In the genomic region with DNA sequence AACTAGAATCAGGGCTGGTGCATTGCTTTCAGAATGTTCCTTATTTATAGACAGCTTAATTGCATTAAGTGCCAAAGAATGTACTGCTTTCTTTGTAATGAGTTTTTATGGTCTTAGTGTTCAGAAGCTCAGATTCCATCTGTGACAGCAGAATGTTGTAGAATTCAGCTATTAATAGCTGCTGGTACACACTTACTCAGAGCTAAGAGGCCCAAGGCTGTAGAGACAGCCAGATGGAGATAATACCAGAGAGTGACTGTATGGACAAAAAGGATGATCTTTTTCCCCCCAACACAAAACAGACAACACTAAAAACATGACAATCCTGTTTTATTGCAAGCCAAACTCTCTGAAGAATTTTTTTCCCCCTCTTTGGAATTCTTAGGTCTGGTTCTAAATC, we compare ENCODE assay signal across 29 cellular contexts. TPM values are rescaled to one million over a fixed set of nuclear protein-coding genes. Genes with fewer than 3 reads are reported as not detected.
A peak's percentile ranks its signal among the peaks of the same experiment; 100 is the strongest.
DNase-seq lines count a peak whose midpoint lies in the region; ATAC-seq, FAIRE-seq and TF ChIP-seq lines count a peak whose summit lies in the region.
"Had no signal": no experiment of that assay in that cellular context is flagged by ENCODE, and none has a peak within 500 bp of the region (broad histone marks: within the 10 kb centered on the region; RNA-seq: fewer than 3 reads in every experiment).

No MANE protein-coding gene starts in this region.

- POLR2A ChIA-PET in HEK293T (lab: Yijun Ruan, JAX): no interaction called here

- CTCF ChIA-PET in HEK293T (lab: Yijun Ruan, JAX): no interaction called here

- no peak overlapping the region for H2BK12ac ChIP-seq in mesenchymal stem cell (ENCODE audit: low read length in 2 of 2)

- DNase-seq in D721Med (ENCODE audit: insufficient read length, low spot score): no peak
- peak; percentile 25 for DNase-seq in NCI-H2171 (lab: John Stamatoyannopoulos, UW)
- DNase-seq in mesenchymal stem cell: peak; percentile 6
- DNase-seq in HEK293T (ENCODE audit: extremely low spot score): no peak
- DNase-seq in stimulated activated CD4-positive, alpha-beta T cell treated with anti-CD3 and anti-CD28 coated beads, Interleukin-12 subunit alpha, Interleukin-12 subunit beta, amount 100 ng/mL, for 4 hours: no peak
- no peak for DNase-seq in dedifferentiated amniotic fluid mesenchymal stem cell (ENCODE audit: extremely low spot score)
- DNase-seq: activated naive CD4-positive, alpha-beta T cell treated with anti-CD3 and anti-CD28 coated beads for 36 hours; activated T-cell treated with anti-CD3 and anti-CD28 coated beads, Interleukin-2, amount 50 U/mL, for 72 hours; amygdala; CD4-positive, alpha-beta T cell; cerebellar nuclear complex; DMS79; effector memory CD4-positive, alpha-beta T cell; mammary epithelial cell; NCI-H1105; NCI-H2081 treated with DMSO at 0.1 percent for 48 hours; NCI-H774; occipital lobe; PC-9; SIG-M5; spleen; stimulated activated CD4-positive, alpha-beta T cell treated with anti-CD3 and anti-CD28 coated beads, Interleukin-4, amount 100 ng/mL, for 24 hours; stimulated activated naive CD4-positive, alpha-beta T cell treated with Interleukin-2 at 50 U/mL for 16 hours; T-helper 1 cell had no signal

- ATAC-seq in GM21576 (IDR thresholded peaks at IDR 0.05; ENCODE audit: unreplicated experiment): no peak
- ATAC-seq: activated T-cell treated with anti-CD3 and anti-CD28 coated beads, Interleukin-2, amount 50 U/mL, for 72 hours had no signal

- H3K4me1 ChIP-seq in mesenchymal stem cell (ENCODE audit: control insufficient read depth, insufficient read depth, low read depth, low read length): no peaks in the 10 kb centered on the region
- H3K4me1 ChIP-seq: spleen had no signal

- H2BK15ac ChIP-seq in mesenchymal stem cell (ENCODE audit: low read depth, poor library complexity, severe bottlenecking): no peak overlapping the region

- peaks cover 0 to 3% of the 10 kb centered on the region in 2 experiments for H3K27me3 ChIP-seq in mesenchymal stem cell (ENCODE audit: control insufficient read depth in 1 of 2, insufficient read depth in 1 of 2, low read length in 2 of 2)
- H3K27me3 ChIP-seq: spleen had no signal

- H3K18ac ChIP-seq in mesenchymal stem cell (ENCODE audit: low read depth in 1 of 2, low read length in 2 of 2): no peak overlapping the region

- no peaks in the 10 kb centered on the region for H3K9me3 ChIP-seq in mesenchymal stem cell (ENCODE audit: control insufficient read depth, low read length)
- H3K9me3 ChIP-seq: spleen had no signal

- H2AK5ac ChIP-seq in mesenchymal stem cell (ENCODE audit: low read length, severe bottlenecking): no peak overlapping the region

- H3K23ac ChIP-seq in mesenchymal stem cell (ENCODE audit: low read length in 2 of 2): no peak overlapping the region

- H4K91ac ChIP-seq in mesenchymal stem cell (ENCODE audit: low read length): no peak overlapping the region

- no peaks in the 10 kb centered on the region for H3K36me3 ChIP-seq in mesenchymal stem cell (ENCODE audit: control insufficient read depth in 1 of 2, insufficient read depth in 2 of 2, low read depth in 1 of 2, low read length in 2 of 2)
- H3K36me3 ChIP-seq: spleen had no signal

- no peak overlapping the region for H3K4me3 ChIP-seq in mesenchymal stem cell (ENCODE audit: insufficient read depth in 1 of 2, low read depth in 1 of 2, low read length in 2 of 2)
- H3K4me3 ChIP-seq: PC-9, spleen had no signal

- peak; percentile 99 for FAIRE-seq in D721Med (lab: Jason Lieb, UNC)
- FAIRE-seq: frontal cortex, GM12891, keratinocyte had no signal

- H3K9ac ChIP-seq in mesenchymal stem cell (ENCODE audit: low read length): no peak overlapping the region

- H2AFZ ChIP-seq in mesenchymal stem cell (ENCODE audit: low read depth, low read length): no peak overlapping the region
- H2AFZ ChIP-seq: PC-9 had no signal

- H2BK5ac ChIP-seq in mesenchymal stem cell (ENCODE audit: low read depth, low read length, poor library complexity, severe bottlenecking): no peak overlapping the region

- no peaks in the 10 kb centered on the region for H3K79me1 ChIP-seq in mesenchymal stem cell (replicated peaks; ENCODE audit: low read length, poor library complexity, severe bottlenecking)

- TF ChIP-seq CTCF in D721Med (IDR thresholded peaks at IDR 0.05; ENCODE audit: insufficient read depth, missing control alignments): no peak

- H3K27ac ChIP-seq in angular gyrus (ENCODE audit: low read depth, low read length) (peak overlapping the region; percentile 38), mesenchymal stem cell (ENCODE audit: low read length, poor library complexity, severe bottlenecking) (no peak overlapping the region)
- H3K27ac ChIP-seq: PC-9, spleen had no signal

- no peak overlapping the region for H3K14ac ChIP-seq in mesenchymal stem cell (ENCODE audit: low read length in 2 of 2)

- H2BK120ac ChIP-seq in mesenchymal stem cell (ENCODE audit: low read depth, low read length): no peak overlapping the region

- no peak overlapping the region for H3K4ac ChIP-seq in mesenchymal stem cell (ENCODE audit: low read depth in 1 of 2, low read length in 2 of 2)

- no peak overlapping the region for H4K8ac ChIP-seq in mesenchymal stem cell (ENCODE audit: low read length)

- no peak overlapping the region for H3K4me2 ChIP-seq in mesenchymal stem cell (ENCODE audit: low read length, poor library complexity, severe bottlenecking)
- H3K4me2 ChIP-seq: PC-9 had no signal

TF ChIP-seq in HEK293T, 16 proteins besides CTCF, POLR2A, EP300 and RAD21:
- TF ChIP-seq FOXM1 (IDR thresholded peaks at IDR 0.05; ENCODE audit: borderline replicate concordance): no peak
- TF ChIP-seq FOXK2 (IDR thresholded peaks at IDR 0.05): no peak
- TF ChIP-seq BHLHE40 (IDR thresholded peaks at IDR 0.05; ENCODE audit: borderline replicate concordance): no peak
- no peak for TF ChIP-seq NFRKB (IDR thresholded peaks at IDR 0.05)
- no peak for TF ChIP-seq CTBP1 (IDR thresholded peaks at IDR 0.05; ENCODE audit: borderline replicate concordance)
- TF ChIP-seq, protein P1, sequence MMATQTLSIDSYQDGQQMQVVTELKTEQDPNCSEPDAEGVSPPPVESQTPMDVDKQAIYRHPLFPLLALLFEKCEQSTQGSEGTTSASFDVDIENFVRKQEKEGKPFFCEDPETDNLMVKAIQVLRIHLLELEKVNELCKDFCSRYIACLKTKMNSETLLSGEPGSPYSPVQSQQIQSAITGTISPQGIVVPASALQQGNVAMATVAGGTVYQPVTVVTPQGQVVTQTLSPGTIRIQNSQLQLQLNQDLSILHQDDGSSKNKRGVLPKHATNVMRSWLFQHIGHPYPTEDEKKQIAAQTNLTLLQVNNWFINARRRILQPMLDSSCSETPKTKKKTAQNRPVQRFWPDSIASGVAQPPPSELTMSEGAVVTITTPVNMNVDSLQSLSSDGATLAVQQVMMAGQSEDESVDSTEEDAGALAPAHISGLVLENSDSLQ (IDR thresholded peaks at IDR 0.05): no peak
- TF ChIP-seq FOXA1 (IDR thresholded peaks at IDR 0.05): no peak
- no peak for TF ChIP-seq LEF1 (IDR thresholded peaks at IDR 0.05; ENCODE audit: borderline replicate concordance)
- no peak for TF ChIP-seq ZNF384 (IDR thresholded peaks at IDR 0.05)
- TF ChIP-seq TARDBP (IDR thresholded peaks at IDR 0.05): no peak
- TF ChIP-seq ELF4 (IDR thresholded peaks at IDR 0.05): no peak
- no peak for TF ChIP-seq SP1 (IDR thresholded peaks at IDR 0.05)
- no peak for TF ChIP-seq SUZ12 (IDR thresholded peaks at IDR 0.05)
- TF ChIP-seq L3MBTL2 (conservative IDR thresholded peaks at IDR 0.05): no peak
- no peak for TF ChIP-seq ARNT (IDR thresholded peaks at IDR 0.05)
- TF ChIP-seq HDGF (IDR thresholded peaks at IDR 0.05; ENCODE audit: borderline replicate concordance): no peak

RNA-seq across cellular contexts. Expression of a gene that starts 50.2 kb away (rescaled TPM):
- 0.03 TPM for polyA plus RNA-seq in mesenchymal stem cell (2013, experiment 1 of 2)
- polyA plus RNA-seq in mesenchymal stem cell (2013, experiment 2 of 2): not detected

Comparison
In these comparisons a context has a peak if more than half of its experiments do, and no peak if none do; other contexts are left out.
1. DNase-seq: peak in NCI-H2171 (single experiment) and mesenchymal stem cell (single experiment); none in D721Med (single experiment), HEK293T (single experiment), stimulated activated CD4-positive, alpha-beta T cell treated with anti-CD3 and anti-CD28 coated beads, Interleukin-12 subunit alpha, Interleukin-12 subunit beta, amount 100 ng/mL, for 4 hours (single experiment) and dedifferentiated amniotic fluid mesenchymal stem cell (single experiment).